ENCODE assay signal across 1 cellular context in genomic region chr17:38704645-38705522, GRCh38.
TF ChIP-seq lines count a peak whose summit lies in the region.

Gene MLLT6 (plus strand): TSS chr17:38705273. CDS start chr17:38705633, 360 bp downstream.

TF ChIP-seq in K562, 482 proteins besides CTCF, POLR2A, EP300 and RAD21 (continued from another document and continues in another):
- TF ChIP-seq EGR1 (conservative IDR thresholded peaks at IDR 0.05): peak; percentile 67
- TF ChIP-seq RAD51 (IDR thresholded peaks at IDR 0.05; ENCODE audit: borderline replicate concordance, low read depth): no peak
- TF ChIP-seq ZKSCAN8 (CRISPR knock-in tag; IDR thresholded peaks at IDR 0.05): no peak
- TF ChIP-seq CREB3L1 (IDR thresholded peaks at IDR 0.05; ENCODE audit: borderline replicate concordance, low read depth): no peak
- no peak for TF ChIP-seq ASH1L (IDR thresholded peaks at IDR 0.05; ENCODE audit: borderline replicate concordance, low read depth, partially characterized antibody)
- no peak for TF ChIP-seq MED1 (CRISPR knock-in tag; IDR thresholded peaks at IDR 0.05; ENCODE audit: borderline replicate concordance)
- TF ChIP-seq ZNF224 (CRISPR knock-in tag; IDR thresholded peaks at IDR 0.05): no peak
- no peak for TF ChIP-seq RBM14 (IDR thresholded peaks at IDR 0.05; ENCODE audit: borderline replicate concordance, insufficient read depth, low read depth, low read length)
- no peak for TF ChIP-seq HNRNPH1 (optimal IDR thresholded peaks at IDR 0.05; ENCODE audit: low read depth, low read length)
- TF ChIP-seq CREBBP (IDR thresholded peaks at IDR 0.05; ENCODE audit: low read depth, low read length): no peak
- TF ChIP-seq CHD1 (IDR thresholded peaks at IDR 0.05; ENCODE audit: low read length): peak; percentile 19
- no peak for TF ChIP-seq MEF2A (IDR thresholded peaks at IDR 0.05; ENCODE audit: control insufficient read depth, low read depth, low read length)
- no peak for TF ChIP-seq THAP7 (CRISPR knock-in tag; IDR thresholded peaks at IDR 0.05)
- peak; percentile 31; the same call in 1 of the 2 replicates for TF ChIP-seq CTBP1 (IDR thresholded peaks at IDR 0.05; ENCODE audit: borderline replicate concordance)
- no peak for TF ChIP-seq EWSR1 (IDR thresholded peaks at IDR 0.05; ENCODE audit: borderline replicate concordance, low read depth, partially characterized antibody)
- TF ChIP-seq KDM2B (CRISPR knock-in tag; IDR thresholded peaks at IDR 0.05): 0 out of 2 replicates have a peak, but pooled peaks have one; percentile 10
- peak; percentile 72 for TF ChIP-seq ZNF263 (CRISPR knock-in tag; IDR thresholded peaks at IDR 0.05; ENCODE audit: borderline replicate concordance)
- no peak for TF ChIP-seq CAMTA2 (CRISPR knock-in tag; conservative IDR thresholded peaks at IDR 0.05)
- TF ChIP-seq ZNF347 (CRISPR knock-in tag; IDR thresholded peaks at IDR 0.05; ENCODE audit: low read depth): no peak
- TF ChIP-seq PHF8 (IDR thresholded peaks at IDR 0.05; ENCODE audit: borderline replicate concordance, low read length): no peak; the same call in 1 of the 2 replicates
- TF ChIP-seq SP2 (IDR thresholded peaks at IDR 0.05; ENCODE audit: extremely low read depth, low read depth, low read length, poor library complexity, severe bottlenecking): no peak
- no peak for TF ChIP-seq E2F1 (CRISPR knock-in tag; IDR thresholded peaks at IDR 0.05)
- TF ChIP-seq ZNF133 (CRISPR knock-in tag; IDR thresholded peaks at IDR 0.05): no peak
- peak; percentile 65 for TF ChIP-seq CXXC5 (CRISPR knock-in tag; IDR thresholded peaks at IDR 0.05)
- no peak for TF ChIP-seq GTF2A2 (tag; IDR thresholded peaks at IDR 0.05)
- no peak for TF ChIP-seq NCOA4 (IDR thresholded peaks at IDR 0.05; ENCODE audit: partially characterized antibody)
- no peak for TF ChIP-seq ESRRA (IDR thresholded peaks at IDR 0.05; ENCODE audit: borderline replicate concordance, low read depth)
- no peak for TF ChIP-seq SAFB (IDR thresholded peaks at IDR 0.05; ENCODE audit: borderline replicate concordance, low read depth, low read length)
- no peak for TF ChIP-seq ZNF655 (CRISPR knock-in tag; IDR thresholded peaks at IDR 0.05)
- TF ChIP-seq ZNF511 (CRISPR knock-in tag; IDR thresholded peaks at IDR 0.05): no peak
- no peak for TF ChIP-seq NCOA6 (IDR thresholded peaks at IDR 0.05)
- TF ChIP-seq FIP1L1 (IDR thresholded peaks at IDR 0.05; ENCODE audit: low read depth, low read length, poor library complexity, severe bottlenecking): peak; percentile 48
- TF ChIP-seq SNIP1 (IDR thresholded peaks at IDR 0.05; ENCODE audit: low read depth): no peak
- TF ChIP-seq RBM39 (optimal IDR thresholded peaks at IDR 0.05; ENCODE audit: low read depth, low read length): peak; percentile 81
- no peak for TF ChIP-seq HNRNPL (IDR thresholded peaks at IDR 0.05; ENCODE audit: low read depth, low read length)
- no peak for TF ChIP-seq HDAC3 (IDR thresholded peaks at IDR 0.05; ENCODE audit: borderline replicate concordance, partially characterized antibody)
- no peak for TF ChIP-seq KAT7 (CRISPR knock-in tag; IDR thresholded peaks at IDR 0.05; ENCODE audit: borderline replicate concordance)
- no peak for TF ChIP-seq ZNF121 (CRISPR knock-in tag; conservative IDR thresholded peaks at IDR 0.05)
- TF ChIP-seq RFX1 (IDR thresholded peaks at IDR 0.05): no peak
- no peak for TF ChIP-seq CEBPB (tag; IDR thresholded peaks at IDR 0.05)
- no peak for TF ChIP-seq C11orf30 (IDR thresholded peaks at IDR 0.05; ENCODE audit: low read depth)
- TF ChIP-seq SRSF7 (optimal IDR thresholded peaks at IDR 0.05; ENCODE audit: low read depth, low read length): no peak
- TF ChIP-seq HDAC1 (IDR thresholded peaks at IDR 0.05): no peak
- TF ChIP-seq ZNF699 (CRISPR knock-in tag; IDR thresholded peaks at IDR 0.05; ENCODE audit: insufficient replicate concordance): no peak
- no peak for TF ChIP-seq ZNF586 (CRISPR knock-in tag; conservative IDR thresholded peaks at IDR 0.05)
- TF ChIP-seq RBM22 (IDR thresholded peaks at IDR 0.05; ENCODE audit: low read depth, low read length, poor library complexity, severe bottlenecking): no peak
- TF ChIP-seq JUNB (CRISPR knock-in tag; conservative IDR thresholded peaks at IDR 0.05): no peak
- TF ChIP-seq ELF2 (CRISPR knock-in tag; IDR thresholded peaks at IDR 0.05): no peak
- TF ChIP-seq SREBF2 (CRISPR knock-in tag; IDR thresholded peaks at IDR 0.05): no peak
- TF ChIP-seq IRF9 (tag; IDR thresholded peaks at IDR 0.05): no peak
- peak; percentile 21 for TF ChIP-seq HMGN3 (IDR thresholded peaks at IDR 0.05; ENCODE audit: borderline replicate concordance, extremely low read depth, insufficient read length, low read depth, low read length)
- no peak for TF ChIP-seq TCF7L2 (IDR thresholded peaks at IDR 0.05; ENCODE audit: low read depth, low read length)
- no peak for TF ChIP-seq ELF1 (tag; IDR thresholded peaks at IDR 0.05)
- TF ChIP-seq ZBTB8A (IDR thresholded peaks at IDR 0.05; ENCODE audit: partially characterized antibody): no peak
- TF ChIP-seq MCM7 (IDR thresholded peaks at IDR 0.05): no peak
- 0 out of 2 replicates have a peak, but pooled peaks have one; percentile 10 for TF ChIP-seq MYC (IDR thresholded peaks at IDR 0.05; ENCODE audit: low read depth, low read length)
- no peak for TF ChIP-seq MYC (CRISPR knock-in tag; IDR thresholded peaks at IDR 0.05; ENCODE audit: borderline replicate concordance, low read depth)
- no peak for TF ChIP-seq MGA (IDR thresholded peaks at IDR 0.05)
- TF ChIP-seq SIN3B (IDR thresholded peaks at IDR 0.05; ENCODE audit: low read depth): no peak
- no peak for TF ChIP-seq ZNF23 (CRISPR knock-in tag; IDR thresholded peaks at IDR 0.05)
